ENCODE assay signal across 8 cellular contexts in the genomic region with DNA sequence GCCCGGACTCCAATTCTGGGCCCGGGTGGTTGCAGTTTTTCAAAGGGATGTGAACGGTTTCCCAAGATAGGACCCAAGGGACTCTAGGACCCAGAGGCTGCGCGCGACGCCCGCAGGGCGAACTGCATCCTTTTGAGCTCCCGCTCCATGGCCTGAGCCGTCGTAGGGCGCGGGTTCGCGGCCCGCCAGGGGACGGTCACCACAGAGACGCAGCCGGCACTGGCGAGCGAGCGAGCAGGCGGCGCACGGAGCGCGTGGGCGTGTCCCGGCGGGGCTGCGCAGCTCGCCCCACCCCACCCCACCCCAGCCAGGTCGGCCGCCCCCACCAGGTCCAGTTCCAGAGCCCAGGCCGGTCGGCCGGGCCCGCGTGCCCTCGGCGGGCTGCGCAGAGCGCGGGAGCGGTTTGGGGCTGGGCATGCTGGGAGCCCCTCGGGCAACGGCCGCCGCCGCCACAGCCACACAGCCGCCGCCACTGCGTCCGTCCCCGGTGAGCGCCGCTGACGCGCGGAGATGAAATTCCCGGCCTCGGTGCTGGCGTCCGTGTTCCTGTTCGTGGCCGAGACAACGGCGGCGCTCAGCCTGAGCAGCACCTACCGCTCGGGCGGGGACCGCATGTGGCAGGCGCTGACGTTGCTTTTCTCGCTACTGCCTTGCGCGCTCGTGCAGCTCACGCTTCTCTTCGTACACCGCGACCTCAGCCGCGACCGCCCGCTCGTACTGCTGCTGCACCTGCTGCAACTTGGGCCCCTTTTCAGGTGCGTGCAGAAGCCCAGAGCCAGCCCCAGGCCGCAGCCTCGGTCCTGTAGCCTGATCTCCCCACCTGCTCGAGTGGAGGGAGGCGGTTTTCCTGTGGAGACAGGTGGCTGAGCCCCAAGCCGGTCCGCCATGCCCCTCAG. TPM values are rescaled to one million over a fixed set of nuclear protein-coding genes. Genes with fewer than 3 reads are reported as not detected.
A peak's percentile ranks its signal among the peaks of the same experiment; 100 is the strongest.
DNase-seq lines count a peak whose midpoint lies in the region; ATAC-seq and TF ChIP-seq lines count a peak whose summit lies in the region.

A gene with protein sequence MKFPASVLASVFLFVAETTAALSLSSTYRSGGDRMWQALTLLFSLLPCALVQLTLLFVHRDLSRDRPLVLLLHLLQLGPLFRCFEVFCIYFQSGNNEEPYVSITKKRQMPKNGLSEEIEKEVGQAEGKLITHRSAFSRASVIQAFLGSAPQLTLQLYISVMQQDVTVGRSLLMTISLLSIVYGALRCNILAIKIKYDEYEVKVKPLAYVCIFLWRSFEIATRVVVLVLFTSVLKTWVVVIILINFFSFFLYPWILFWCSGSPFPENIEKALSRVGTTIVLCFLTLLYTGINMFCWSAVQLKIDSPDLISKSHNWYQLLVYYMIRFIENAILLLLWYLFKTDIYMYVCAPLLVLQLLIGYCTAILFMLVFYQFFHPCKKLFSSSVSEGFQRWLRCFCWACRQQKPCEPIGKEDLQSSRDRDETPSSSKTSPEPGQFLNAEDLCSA (plus strand): TSS at position 340 of the 896 bp plus-strand sequence. CDS start 171 bp downstream, at position 511.

- H4K20me1 ChIP-seq in PC-9 (ENCODE audit: insufficient read depth), result no peaks in the 10 kb centered on the region

- TF ChIP-seq CTCF in AG04449 (IDR thresholded peaks at IDR 0.05; ENCODE audit: insufficient read depth, low read length, missing control alignments) (no peak), PC-9 (conservative IDR thresholded peaks at IDR 0.05) (no peak), ovary (IDR thresholded peaks at IDR 0.05) (no peak)

- no peak within 1 kb of the TSS for H3K27ac Mint-ChIP-seq in activated naive CD4-positive, alpha-beta T cell treated with anti-CD3 and anti-CD28 coated beads, Interleukin-2, amount 50 U/mL, for 72 hours

- no peak for TF ChIP-seq POLR2A in ovary (IDR thresholded peaks at IDR 0.05)

- POLR2A ChIA-PET in AG04449 (lab: Yijun Ruan, JAX), result no interaction called here
- POLR2A ChIA-PET in PC-9 (lab: Charles Lee; ENCODE audit: unreplicated experiment), result no interaction called here

- CTCF ChIA-PET in AG04449 (lab: Yijun Ruan, JAX) (no interaction called here), PC-9 (lab: Charles Lee) (no interaction called here)

- intact Hi-C loops in PC-9 (cut with micrococcal nuclease; ENCODE audit: unreplicated experiment) (loop anchor here (5.0 kb wide), 1 partner anchor 113 kb away; the partner anchor contains the start of gene LANCL3), cardiac septum (cut with DNase I) (no loop called here), ovary (cut with DNase I) (no loop called here), aorta (cut with DNase I) (loop anchor here in 1 of 2 donors (5.0 kb wide), 1 partner anchor 37 kb away; no protein-coding TSS in a partner anchor)

- H3K9me3 ChIP-seq in PC-9 (ENCODE audit: insufficient read depth, low read depth) (no peaks in the 10 kb centered on the region), ovary (no peaks in the 10 kb centered on the region), aorta (ENCODE audit: control insufficient read depth, low read length) (no peaks in the 10 kb centered on the region)

- H3K27ac ChIP-seq in PC-9, result peak within 1 kb of the TSS; percentile 55
- H3K27ac ChIP-seq in ovary, result peak within 1 kb of the TSS in 1 of 2 donors; percentile 36
- H3K27ac ChIP-seq in aorta (ENCODE audit: low read depth in 1 of 2, low read length in 2 of 2), result peak within 1 kb of the TSS; percentile 49 to 58

- H3K9me3 Mint-ChIP-seq in activated naive CD4-positive, alpha-beta T cell treated with anti-CD3 and anti-CD28 coated beads, Interleukin-2, amount 50 U/mL, for 72 hours, result no peaks in the 10 kb centered on the region

- DNase-seq in AG04449 (ENCODE audit: low read depth, low spot score) (no peak), PC-9 (peak; percentile 41 to 59), cardiac septum (ENCODE audit: low spot score) (peak; percentile 76), ovary (peak; percentile 19 to 62 (median 45)), aorta (peak; percentile 65 to 84)
- DNase-seq in activated naive CD4-positive, alpha-beta T cell treated with anti-CD3 and anti-CD28 coated beads, Interleukin-2, amount 50 U/mL, for 72 hours (ENCODE audit: low spot score in 2 of 2), result peak in 1 of 2 donors; percentile 13

- TF ChIP-seq EP300 in ovary (IDR thresholded peaks at IDR 0.05), result no peak

- H3K4me2 ChIP-seq in PC-9, result peak within 1 kb of the TSS; percentile 94

- peaks cover 16% of the 10 kb centered on the region; the same call in 1 of the 2 replicates for H3F3A ChIP-seq in PC-9 (ENCODE audit: insufficient read depth, low read depth)

- no peaks in the 10 kb centered on the region for H3K27me3 ChIP-seq in PC-9 (ENCODE audit: insufficient read depth, low read depth)
- H3K27me3 ChIP-seq in ovary, result no peaks in the 10 kb centered on the region
- H3K27me3 ChIP-seq in aorta (ENCODE audit: control insufficient read depth in 1 of 2, insufficient read depth in 2 of 2, low read length in 1 of 2), result no peaks in the 10 kb centered on the region

- peak within 1 kb of the TSS; percentile 89 for H2AFZ ChIP-seq in PC-9

- H3K4me1 ChIP-seq in PC-9 (replicated peaks; ENCODE audit: insufficient read depth), result peaks cover 21% of the 10 kb centered on the region
- H3K4me1 ChIP-seq in ovary (ENCODE audit: insufficient read depth), result no peaks in the 10 kb centered on the region
- H3K4me1 ChIP-seq in aorta (ENCODE audit: control insufficient read depth in 1 of 2, insufficient read depth in 2 of 2, low read length in 2 of 2), result no peaks in the 10 kb centered on the region

- ATAC-seq in GM18867 (IDR thresholded peaks at IDR 0.05; ENCODE audit: unreplicated experiment), result peak; percentile 75
- ATAC-seq in HG03565 (IDR thresholded peaks at IDR 0.05; ENCODE audit: unreplicated experiment), result peak; percentile 75
- peak; percentile 56 to 89 for ATAC-seq in activated naive CD4-positive, alpha-beta T cell treated with anti-CD3 and anti-CD28 coated beads, Interleukin-2, amount 50 U/mL, for 72 hours
- peak; percentile 79 for ATAC-seq in aorta (ENCODE audit: low FRiP score)

- H3K4me3 ChIP-seq in AG04449 (ENCODE audit: low read depth, low read length) (peak within 1 kb of the TSS; percentile 41), PC-9 (peak within 1 kb of the TSS; percentile 78), ovary (peak within 1 kb of the TSS; percentile 35), aorta (ENCODE audit: low read length in 2 of 2) (peak within 1 kb of the TSS; percentile 9 to 16)

- H3K36me3 ChIP-seq in PC-9 (ENCODE audit: low read depth) (no peaks in the 10 kb centered on the region), ovary (no peaks in the 10 kb centered on the region), aorta (ENCODE audit: control insufficient read depth in 1 of 2, insufficient read depth in 2 of 2, low read length in 1 of 2) (no peaks in the 10 kb centered on the region)

- H3K9me2 ChIP-seq in PC-9 (ENCODE audit: insufficient read depth), result no peaks in the 10 kb centered on the region

- BruUV-seq in PC-9 (replicated peaks; lab: Mats Ljungman, UMichigan), result no TSS peak

- WGBS in ovary, 3 donors, result 28 to 41% (median 33%) methylated on average over 79 to 96 of the region's 96 CpGs
- 3 to 31% methylated on average over 85 to 96 of the region's 96 CpGs for WGBS in aorta, 2 donors

- no peaks in the 10 kb centered on the region for H3K36me3 Mint-ChIP-seq in activated naive CD4-positive, alpha-beta T cell treated with anti-CD3 and anti-CD28 coated beads, Interleukin-2, amount 50 U/mL, for 72 hours

- H3K79me2 ChIP-seq in PC-9 (ENCODE audit: low read depth), result no peaks in the 10 kb centered on the region

RNA-seq across cellular contexts. Expression of the gene that starts here (rescaled TPM):
- total RNA-seq in PC-9 (2021), result 2.4 and 3.7 TPM in 2 replicates
- total RNA-seq in activated naive CD4-positive, alpha-beta T cell treated with anti-CD3 and anti-CD28 coated beads, Interleukin-2, amount 50 U/mL, for 72 hours, result under 1 TPM in 1 of 2 donors, not detected in 1; 0.04 TPM
- 6.8 TPM for total RNA-seq in cardiac septum
- total RNA-seq in ovary, result 1 to 10 TPM in 2 of 7 donors, under 1 TPM in 5; 0.40 to 2.5 (median 0.68) TPM
- polyA plus RNA-seq in ovary, result 1 to 10 TPM in 1 of 2 donors, under 1 TPM in 1; 0.42 to 1.3 TPM
- 1 to 10 TPM in 1 of 2 donors, under 1 TPM in 1; 0.93 to 1.7 TPM for total RNA-seq in aorta
- polyA plus RNA-seq in aorta, result 1 to 10 TPM; 1.0 to 3.1 TPM

Comparison
In these comparisons a context has a peak if more than half of its experiments do, and no peak if none do; other contexts are left out.
1. Peak in ATAC-seq in activated naive CD4-positive, alpha-beta T cell treated with anti-CD3 and anti-CD28 coated beads, Interleukin-2, amount 50 U/mL, for 72 hours; RNA of the gene not detected or under 1 TPM.
2. H3K4me3 ChIP-seq: peak in every context shown above with its lines; median percentile 78 in PC-9; 41 in AG04449; 35 in ovary; 12 in aorta.